20 cellular contexts compared by ENCODE assay signal in genomic region chr2:128446049-128446811, GRCh38.
DNase-seq lines count a peak whose midpoint lies in the region; ATAC-seq and TF ChIP-seq lines count a peak whose summit lies in the region.
"Had no signal": no experiment of that assay in that cellular context is flagged by ENCODE, and none has a peak within 500 bp of the region (broad histone marks: within the 10 kb centered on the region; RNA-seq: fewer than 3 reads in every experiment).

No MANE protein-coding gene starts in this region.

- H3K4me3 Mint-ChIP-seq in CD14-positive monocyte, result no peak overlapping the region
- H3K4me3 Mint-ChIP-seq in osteocyte (ENCODE audit: unreplicated experiment), result no peak overlapping the region
- no peak overlapping the region for H3K4me3 Mint-ChIP-seq in T-helper 2 cell treated with Interferon-gamma antibody and Interleukin-4, amounts not matched to agents 5 μg/mL and 100 μg/mL, for 36 hours
- no peak overlapping the region for H3K4me3 Mint-ChIP-seq in chondrocyte (ENCODE audit: unreplicated experiment)
- no peak overlapping the region for H3K4me3 Mint-ChIP-seq in activated T-helper 1 cell treated with anti-CD3 and anti-CD28 coated beads, Interleukin-12 subunit alpha, Interleukin-12 subunit beta, Interleukin-2, Interleukin-4 antibody, amounts not matched to agents 30 ng/mL and 10 ng/mL and 1 ng/mL, durations not matched to agents 14 hours and 24 hours and 36 hours
- H3K4me3 Mint-ChIP-seq: activated naive CD4-positive, alpha-beta T cell treated with anti-CD3 and anti-CD28 coated beads, Interleukin-2, amount 10 ng/mL, durations not matched to agents 7 days and 5 days; immature natural killer cell; memory B cell; T-helper 17 cell had no signal

- no peak overlapping the region for H3K4me3 ChIP-seq in tibial nerve
- H3K4me3 ChIP-seq: body of pancreas, GM12878 had no signal

- H3K9me3 ChIP-seq in tibial nerve, result no peaks in the 10 kb centered on the region
- H3K9me3 ChIP-seq: body of pancreas had no signal

- H3K27ac Mint-ChIP-seq in CD14-positive monocyte (peak overlapping the region in 2 of 7 donors; percentile 43 to 51), osteocyte (ENCODE audit: unreplicated experiment) (no peak overlapping the region), chondrocyte (ENCODE audit: unreplicated experiment) (no peak overlapping the region)
- no peak overlapping the region for H3K27ac Mint-ChIP-seq in T-helper 2 cell treated with Interferon-gamma antibody and Interleukin-4, amounts not matched to agents 5 μg/mL and 100 μg/mL, for 36 hours
- H3K27ac Mint-ChIP-seq in activated T-helper 1 cell treated with anti-CD3 and anti-CD28 coated beads, Interleukin-12 subunit alpha, Interleukin-12 subunit beta, Interleukin-2, Interleukin-4 antibody, amounts not matched to agents 30 ng/mL and 10 ng/mL and 1 ng/mL, durations not matched to agents 14 hours and 24 hours and 36 hours, result no peak overlapping the region
- H3K27ac Mint-ChIP-seq: activated naive CD4-positive, alpha-beta T cell treated with anti-CD3 and anti-CD28 coated beads, Interleukin-2, amount 10 ng/mL, durations not matched to agents 7 days and 5 days; immature natural killer cell; memory B cell; T-helper 17 cell had no signal

- H3K27me3 Mint-ChIP-seq in CD14-positive monocyte (ENCODE audit: low read depth in 3 of 3), result peaks cover 1 to 7% (median 5%) of the 10 kb centered on the region in 3 donors
- H3K27me3 Mint-ChIP-seq in osteocyte (ENCODE audit: unreplicated experiment), result no peaks in the 10 kb centered on the region
- no peaks in the 10 kb centered on the region for H3K27me3 Mint-ChIP-seq in T-helper 2 cell treated with Interferon-gamma antibody and Interleukin-4, amounts not matched to agents 5 μg/mL and 100 μg/mL, for 36 hours (ENCODE audit: low read depth)
- H3K27me3 Mint-ChIP-seq in chondrocyte (ENCODE audit: low read depth), result no peaks in the 10 kb centered on the region
- H3K27me3 Mint-ChIP-seq in activated T-helper 1 cell treated with anti-CD3 and anti-CD28 coated beads, Interleukin-12 subunit alpha, Interleukin-12 subunit beta, Interleukin-2, Interleukin-4 antibody, amounts not matched to agents 30 ng/mL and 10 ng/mL and 1 ng/mL, durations not matched to agents 14 hours and 24 hours and 36 hours (ENCODE audit: insufficient read depth), result no peaks in the 10 kb centered on the region

- H3K4me1 Mint-ChIP-seq in CD14-positive monocyte (peaks cover 28% of the 10 kb centered on the region), osteocyte (ENCODE audit: unreplicated experiment) (peaks cover 17% of the 10 kb centered on the region), chondrocyte (ENCODE audit: low read depth) (peaks cover 8% of the 10 kb centered on the region)
- H3K4me1 Mint-ChIP-seq in T-helper 2 cell treated with Interferon-gamma antibody and Interleukin-4, amounts not matched to agents 5 μg/mL and 100 μg/mL, for 36 hours (ENCODE audit: low read depth), result peaks cover 8% of the 10 kb centered on the region
- H3K4me1 Mint-ChIP-seq in activated T-helper 1 cell treated with anti-CD3 and anti-CD28 coated beads, Interleukin-12 subunit alpha, Interleukin-12 subunit beta, Interleukin-2, Interleukin-4 antibody, amounts not matched to agents 30 ng/mL and 10 ng/mL and 1 ng/mL, durations not matched to agents 14 hours and 24 hours and 36 hours (ENCODE audit: low read depth), result no peaks in the 10 kb centered on the region
- H3K4me1 Mint-ChIP-seq: activated naive CD4-positive, alpha-beta T cell treated with anti-CD3 and anti-CD28 coated beads, Interleukin-2, amount 10 ng/mL, durations not matched to agents 7 days and 5 days; immature natural killer cell; memory B cell; T-helper 17 cell had no signal

- H3K36me3 Mint-ChIP-seq in CD14-positive monocyte (no peaks in the 10 kb centered on the region), osteocyte (ENCODE audit: unreplicated experiment) (no peaks in the 10 kb centered on the region), chondrocyte (ENCODE audit: low read depth) (no peaks in the 10 kb centered on the region)
- H3K36me3 Mint-ChIP-seq in T-helper 2 cell treated with Interferon-gamma antibody and Interleukin-4, amounts not matched to agents 5 μg/mL and 100 μg/mL, for 36 hours (ENCODE audit: low read depth), result no peaks in the 10 kb centered on the region
- H3K36me3 Mint-ChIP-seq in activated T-helper 1 cell treated with anti-CD3 and anti-CD28 coated beads, Interleukin-12 subunit alpha, Interleukin-12 subunit beta, Interleukin-2, Interleukin-4 antibody, amounts not matched to agents 30 ng/mL and 10 ng/mL and 1 ng/mL, durations not matched to agents 14 hours and 24 hours and 36 hours (ENCODE audit: low read depth), result no peaks in the 10 kb centered on the region
- H3K36me3 Mint-ChIP-seq: activated naive CD4-positive, alpha-beta T cell treated with anti-CD3 and anti-CD28 coated beads, Interleukin-2, amount 10 ng/mL, durations not matched to agents 7 days and 5 days; immature natural killer cell had no signal

- intact Hi-C loops in CD14-positive monocyte (cut with micrococcal nuclease), result no loop called here
- intact Hi-C loops in activated T-helper 1 cell treated with anti-CD3 and anti-CD28 coated beads, Interleukin-12 subunit alpha, Interleukin-12 subunit beta, Interleukin-2, Interleukin-4 antibody, amounts not matched to agents 30 ng/mL and 10 ng/mL and 1 ng/mL, durations not matched to agents 14 hours and 24 hours and 36 hours (cut with micrococcal nuclease), result no loop called here

- no peak for TF ChIP-seq POLR2A in tibial nerve (IDR thresholded peaks at IDR 0.05)

- H3K4me1 ChIP-seq in tibial nerve, result peaks cover 0 to 30% (median 0%) of the 10 kb centered on the region in 4 donors

- H3K9me3 Mint-ChIP-seq in CD14-positive monocyte (no peaks in the 10 kb centered on the region), osteocyte (ENCODE audit: unreplicated experiment) (no peaks in the 10 kb centered on the region), chondrocyte (ENCODE audit: low read depth) (no peaks in the 10 kb centered on the region)
- H3K9me3 Mint-ChIP-seq in T-helper 2 cell treated with Interferon-gamma antibody and Interleukin-4, amounts not matched to agents 5 μg/mL and 100 μg/mL, for 36 hours, result no peaks in the 10 kb centered on the region
- H3K9me3 Mint-ChIP-seq in activated T-helper 1 cell treated with anti-CD3 and anti-CD28 coated beads, Interleukin-12 subunit alpha, Interleukin-12 subunit beta, Interleukin-2, Interleukin-4 antibody, amounts not matched to agents 30 ng/mL and 10 ng/mL and 1 ng/mL, durations not matched to agents 14 hours and 24 hours and 36 hours, result no peaks in the 10 kb centered on the region
- H3K9me3 Mint-ChIP-seq: activated naive CD4-positive, alpha-beta T cell treated with anti-CD3 and anti-CD28 coated beads, Interleukin-2, amount 10 ng/mL, durations not matched to agents 7 days and 5 days; immature natural killer cell; memory B cell had no signal

- no peaks in the 10 kb centered on the region for H3K27me3 ChIP-seq in tibial nerve
- H3K27me3 ChIP-seq: body of pancreas had no signal

- no peak overlapping the region for H3K27ac ChIP-seq in tibial nerve

- no peaks in the 10 kb centered on the region for H3K36me3 ChIP-seq in tibial nerve

- ATAC-seq in esophagus mucosa, result peak; percentile 22
- ATAC-seq: body of pancreas, GM12878, T-helper 17 cell had no signal

- DNase-seq in CD14-positive monocyte (ENCODE audit: low spot score) (peak; percentile 22), OCI-M1 (lab: John Stamatoyannopoulos, UW) (peak; percentile 58), osteocyte (ENCODE audit: extremely low spot score, unreplicated experiment) (peak; percentile 80), chondrocyte (ENCODE audit: low spot score) (no peak), tibial nerve (ENCODE audit: low spot score in 2 of 2) (no peak)
- DNase-seq in T-helper 2 cell treated with Interferon-gamma antibody and Interleukin-4, amounts not matched to agents 5 μg/mL and 100 μg/mL, for 36 hours (ENCODE audit: low spot score), result no peak
- DNase-seq in activated T-helper 1 cell treated with anti-CD3 and anti-CD28 coated beads, Interleukin-12 subunit alpha, Interleukin-12 subunit beta, Interleukin-2, Interleukin-4 antibody, amounts not matched to agents 30 ng/mL and 10 ng/mL and 1 ng/mL, durations not matched to agents 14 hours and 24 hours and 36 hours (ENCODE audit: low spot score), result no peak
- DNase-seq: activated naive CD4-positive, alpha-beta T cell treated with anti-CD3 and anti-CD28 coated beads, Interleukin-2, amount 10 ng/mL, durations not matched to agents 7 days and 5 days; COR-L47; dermis blood vessel endothelial cell; immature natural killer cell; IMR-90; MV-4-11; NCI-H2029; NCI-H510A treated with DMSO at 0.1 percent for 48 hours; T-helper 17 cell had no signal

- TF ChIP-seq EP300 in tibial nerve (IDR thresholded peaks at IDR 0.05), result no peak

- 66 to 70% methylated on average over 10 of the region's 10 CpGs for WGBS in tibial nerve, 2 donors

- TF ChIP-seq CTCF in CD14-positive monocyte (IDR thresholded peaks at IDR 0.05) (no peak), osteocyte (IDR thresholded peaks at IDR 0.05) (no peak), chondrocyte (IDR thresholded peaks at IDR 0.05) (no peak), tibial nerve (IDR thresholded peaks at IDR 0.05) (no peak)

Comparison
In these comparisons a context has a peak if more than half of its experiments do, and no peak if none do; other contexts are left out.
1. DNase-seq: peak in CD14-positive monocyte (single experiment), OCI-M1 (single experiment) and osteocyte (single experiment); none in T-helper 2 cell treated with Interferon-gamma antibody and Interleukin-4, amounts not matched to agents 5 μg/mL and 100 μg/mL, for 36 hours (single experiment), chondrocyte (single experiment), tibial nerve (0 of 2) and activated T-helper 1 cell treated with anti-CD3 and anti-CD28 coated beads, Interleukin-12 subunit alpha, Interleukin-12 subunit beta, Interleukin-2, Interleukin-4 antibody, amounts not matched to agents 30 ng/mL and 10 ng/mL and 1 ng/mL, durations not matched to agents 14 hours and 24 hours and 36 hours (single experiment).